In genomic region chrX:44462851-44463250, GRCh38 we compare ENCODE assay signal across 1 cellular context.
TF ChIP-seq lines count a peak whose summit lies in the region.

No MANE protein-coding gene starts in this region.

TF ChIP-seq in WTC11, 78 proteins besides CTCF, POLR2A, EP300 and RAD21 (continued from another document):
- TF ChIP-seq ZBTB43 (CRISPR knock-in tag; IDR thresholded peaks at IDR 0.05) (no peak), ZNF232 (CRISPR knock-in tag; IDR thresholded peaks at IDR 0.05) (no peak), ATF2 (CRISPR knock-in tag; IDR thresholded peaks at IDR 0.05; ENCODE audit: borderline replicate concordance, low read depth) (no peak), ATF3 (CRISPR knock-in tag; conservative IDR thresholded peaks at IDR 0.05) (no peak), EMX1 (CRISPR knock-in tag; IDR thresholded peaks at IDR 0.05) (no peak), STAT6 (CRISPR knock-in tag; conservative IDR thresholded peaks at IDR 0.05; ENCODE audit: low read depth) (no peak), ZNF263 (CRISPR knock-in tag; IDR thresholded peaks at IDR 0.05; ENCODE audit: low read depth) (no peak), SOX15 (CRISPR knock-in tag; IDR thresholded peaks at IDR 0.05) (no peak), ZNF416 (CRISPR knock-in tag; IDR thresholded peaks at IDR 0.05) (no peak)
